Comparison of ENCODE assay signal across 28 cellular contexts in the genomic region with DNA sequence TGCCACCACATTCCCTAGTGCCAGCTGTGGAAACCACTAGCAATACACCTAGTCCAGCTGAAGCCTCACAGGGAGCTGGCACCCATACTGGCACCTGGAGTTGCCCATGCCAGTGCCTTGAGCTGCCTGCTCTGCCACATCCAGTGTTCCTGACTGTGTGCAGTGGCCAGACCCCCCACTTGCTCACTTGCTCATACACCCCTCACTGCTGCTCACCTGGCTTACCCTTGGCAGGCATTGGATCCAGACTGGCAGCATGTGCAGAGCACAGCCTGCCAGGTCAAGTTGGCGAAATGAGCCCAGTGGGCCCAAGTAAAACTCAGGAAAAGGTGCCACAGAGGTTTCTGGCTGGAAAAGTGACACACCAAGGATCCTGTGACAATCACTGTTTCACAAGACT.
"Had no signal": no experiment of that assay in that cellular context is flagged by ENCODE, and none has a peak within 500 bp of the region (broad histone marks: within the 10 kb centered on the region; RNA-seq: fewer than 3 reads in every experiment).

No MANE protein-coding gene starts in this region.

- H3K27me3 ChIP-seq: heart left ventricle, hepatocyte, neural progenitor cell, ovary, suprapubic skin, tibial artery, uterus had no signal

- DNase-seq: heart left ventricle; islet precursor cell; kidney glomerular epithelial cell; left cardiac atrium; mesendoderm; naive B cell; natural killer cell; nephron progenitor cell; ovary; retina; right cardiac atrium; stimulated activated CD4-positive, alpha-beta T cell treated with anti-CD3 and anti-CD28 coated beads, Interleukin-12 subunit alpha, Interleukin-12 subunit beta, amount 100 ng/mL, for 4 hours; stimulated activated CD4-positive, alpha-beta T cell treated with anti-CD3 and anti-CD28 coated beads, Interleukin-15, amount 100 ng/mL, for 24 hours; stimulated activated CD4-positive, alpha-beta T cell treated with anti-CD3 and anti-CD28 coated beads, Interleukin-2, amount 100 ng/mL, for 24 hours; stimulated activated CD4-positive, alpha-beta T cell treated with anti-CD3 and anti-CD28 coated beads, Interleukin-4, amount 100 ng/mL, for 1 hour; tibial artery; trophoblast cell; uterus had no signal

- H3K4me2 ChIP-seq: hepatocyte, neural progenitor cell had no signal

- H3K9me3 ChIP-seq: ovary, prostate gland, suprapubic skin, thoracic aorta, tibial artery, uterus had no signal

- H3K36me3 ChIP-seq: heart left ventricle, neural progenitor cell, ovary, prostate gland, suprapubic skin, thoracic aorta, tibial artery, uterus had no signal

- H2AFZ ChIP-seq: hepatocyte, neural progenitor cell had no signal

- H3K9ac ChIP-seq: neural progenitor cell had no signal

- ATAC-seq: heart left ventricle; left cardiac atrium; left lobe of liver; natural killer cell; right cardiac atrium; sciatic nerve; stimulated activated effector memory CD8-positive, alpha-beta T cell treated with anti-CD3 and anti-CD28 coated beads, Interleukin-12 subunit alpha, Interleukin-12 subunit beta, amount 100 ng/mL, for 72 hours had no signal

- H3K4me1 ChIP-seq: heart left ventricle, neural progenitor cell, prostate gland, suprapubic skin, tibial artery, uterus had no signal

- H3K4me3 ChIP-seq: heart left ventricle, hepatocyte, lung, neural progenitor cell, ovary, prostate gland, skin epidermis, suprapubic skin, thoracic aorta, tibial artery, uterus had no signal

- H3K27ac ChIP-seq: heart left ventricle, hepatocyte, neural progenitor cell, ovary, prostate gland, skin epidermis, suprapubic skin, thoracic aorta, tibial artery, uterus had no signal
